In genomic region chr4:134122903-134123302, GRCh38 we compare ENCODE assay signal across 7 cellular contexts.
"Had no signal": no experiment of that assay in that cellular context is flagged by ENCODE, and none has a peak within 500 bp of the region (broad histone marks: within the 10 kb centered on the region; RNA-seq: fewer than 3 reads in every experiment).

No MANE protein-coding gene starts in this region.

- FAIRE-seq: HTR-8/SVneo, K562 had no signal

- H3K4me3 ChIP-seq: K562 had no signal

- DNase-seq: IMR-90, KBM-7, KG1 had no signal

- H3K27ac ChIP-seq: HL-60, KMS-11 had no signal

- H3K4me2 ChIP-seq: KMS-11 had no signal

- ATAC-seq: K562 had no signal

- H3K9ac ChIP-seq: KMS-11 had no signal
